20 cellular contexts compared by ENCODE assay signal in genomic region chr17:66351053-66351452, GRCh38. TPM values are rescaled to one million over a fixed set of nuclear protein-coding genes. Genes with fewer than 3 reads are reported as not detected.
DNase-seq lines count a peak whose midpoint lies in the region; ATAC-seq, FAIRE-seq and TF ChIP-seq lines count a peak whose summit lies in the region.
"Had no signal": no experiment of that assay in that cellular context is flagged by ENCODE, and none has a peak within 500 bp of the region (broad histone marks: within the 10 kb centered on the region; RNA-seq: fewer than 3 reads in every experiment).

No MANE protein-coding gene starts in this region.

- H3K9me3 ChIP-seq in heart right ventricle = no peaks in the 10 kb centered on the region

- H3K36me3 ChIP-seq in heart right ventricle = no peaks in the 10 kb centered on the region

- H3K27me3 Mint-ChIP-seq in Calu3 (ENCODE audit: unreplicated experiment) (no peaks in the 10 kb centered on the region), neural crest cell (ENCODE audit: low read depth) (no peaks in the 10 kb centered on the region)
- H3K27me3 Mint-ChIP-seq: progenitor cell of endocrine pancreas had no signal

- no peaks in the 10 kb centered on the region for H3K27me3 ChIP-seq in heart right ventricle

- H3K4me3 ChIP-seq in heart right ventricle = no peak overlapping the region

- intact Hi-C loops in Calu3 (cut with micrococcal nuclease; ENCODE audit: unreplicated experiment) = loop anchor here (2.0 to 5.0 kb wide), 3 partner anchors 24 to 46 kb away; no protein-coding TSS in a partner anchor
- intact Hi-C loops in heart right ventricle (cut with DNase I) = no loop called here

- no peak for FAIRE-seq in RCC 7860 (lab: Jason Lieb, UNC)
- FAIRE-seq: bronchial epithelial cell, endothelial cell of umbilical vein, GM18507 had no signal

- CTCF ChIA-PET in Calu3 (lab: Charles Lee) = interaction anchor here (0.9 to 1.1 kb wide), 3 partner anchors 10 to 25 kb away, joined by 3 to 5 read pairs (median 4); no protein-coding TSS in a partner anchor

- peak in 2 of 8 donors; percentile 23 to 66 for ATAC-seq in heart right ventricle
- no peak for ATAC-seq in GM18502 (IDR thresholded peaks at IDR 0.05; ENCODE audit: poor library complexity, unreplicated experiment)

- 75 to 90% methylated on average over 5 of the region's 5 CpGs for WGBS in heart right ventricle, 2 donors

- peaks cover 4 to 27% (median 16%) of the 10 kb centered on the region in 9 donors for H3K4me1 ChIP-seq in heart right ventricle

- H3K9me3 Mint-ChIP-seq in Calu3 (ENCODE audit: low read depth, unreplicated experiment) (no peaks in the 10 kb centered on the region), neural crest cell (no peaks in the 10 kb centered on the region)
- H3K9me3 Mint-ChIP-seq: T-helper 1 cell treated with Interleukin-12 subunit alpha and Interleukin-12 subunit beta and Interleukin-4 antibody, amounts not matched to agents 30 μg/mL and 1 μg/mL, for 36 hours had no signal

- no peak overlapping the region for H3K27ac ChIP-seq in heart right ventricle

- H3K36me3 Mint-ChIP-seq in Calu3 (ENCODE audit: insufficient read depth, unreplicated experiment) (peaks cover 30% of the 10 kb centered on the region), neural crest cell (ENCODE audit: low read depth) (no peaks in the 10 kb centered on the region)

- H3K27ac Mint-ChIP-seq in Calu3 (ENCODE audit: unreplicated experiment) (peak overlapping the region; percentile 87), neural crest cell (ENCODE audit: unreplicated experiment) (peak overlapping the region; percentile 46)
- H3K27ac Mint-ChIP-seq: progenitor cell of endocrine pancreas; T-helper 1 cell treated with Interleukin-12 subunit alpha and Interleukin-12 subunit beta and Interleukin-4 antibody, amounts not matched to agents 30 μg/mL and 1 μg/mL, for 36 hours had no signal

- DNase-seq in Calu3 = peak; percentile 80
- peak; percentile 53 for DNase-seq in RCC 7860 (ENCODE audit: low spot score)
- DNase-seq in heart right ventricle = peak; percentile 13 to 33
- DNase-seq in neural crest cell (ENCODE audit: low read depth, low spot score) = no peak
- DNase-seq in superior temporal gyrus (ENCODE audit: extremely low spot score) = no peak
- DNase-seq in T-helper 1 cell = no peak
- no peak for DNase-seq in inferior parietal cortex (ENCODE audit: extremely low spot score)
- DNase-seq: activated CD4-positive, alpha-beta T cell treated with anti-CD3 and anti-CD28 coated beads, Interleukin-2, amount 50 U/mL, for 4 hours; activated gamma-delta T cell treated with Interleukin-2 at 50 U/mL for 16 hours; GF-D8; mesendoderm; MM.1S; stimulated activated CD4-positive, alpha-beta T cell treated with anti-CD3 and anti-CD28 coated beads, Interleukin-2, amount 100 ng/mL, for 48 hours; stimulated activated naive CD4-positive, alpha-beta T cell had no signal

- no TSS peak for BruUV-seq in Calu3 (replicated peaks; lab: Mats Ljungman, UMichigan)

- TF ChIP-seq CTCF in Calu3 (IDR thresholded peaks at IDR 0.05; ENCODE audit: unreplicated experiment) = no peak
- TF ChIP-seq CTCF in heart right ventricle (IDR thresholded peaks at IDR 0.05) = no peak
- no peak for TF ChIP-seq CTCF in neural crest cell (conservative IDR thresholded peaks at IDR 0.05)

- peaks cover 81% of the 10 kb centered on the region for H3K4me1 Mint-ChIP-seq in Calu3 (ENCODE audit: low read depth, unreplicated experiment)
- peaks cover 14% of the 10 kb centered on the region for H3K4me1 Mint-ChIP-seq in neural crest cell

- peak overlapping the region; percentile 49 for H3K4me3 Mint-ChIP-seq in Calu3 (ENCODE audit: low read depth, unreplicated experiment)
- no peak overlapping the region for H3K4me3 Mint-ChIP-seq in neural crest cell
- H3K4me3 Mint-ChIP-seq: T-helper 1 cell treated with Interleukin-12 subunit alpha and Interleukin-12 subunit beta and Interleukin-4 antibody, amounts not matched to agents 30 μg/mL and 1 μg/mL, for 36 hours had no signal

RNA-seq across cellular contexts. Expression of gene PRKCA, which starts 48.6 kb away (rescaled TPM):
- total RNA-seq in Calu3 (2022) (126 TPM in 2 replicates), heart right ventricle (10 to 100 TPM in 7 of 10 donors, 1 to 10 TPM in 3; 4.5 to 27.6 (median 13.7) TPM), neural crest cell (21.2 and 22.7 TPM in 2 replicates)
- 1 to 10 TPM; 1.6 to 2.5 TPM for polyA plus RNA-seq in heart right ventricle

Comparison
In these comparisons a context has a peak if more than half of its experiments do, and no peak if none do; other contexts are left out.
1. DNase-seq: peak in Calu3 (single experiment), RCC 7860 (single experiment) and heart right ventricle (2 of 2); none in neural crest cell (single experiment), superior temporal gyrus (single experiment), T-helper 1 cell (0 of 5) and inferior parietal cortex (single experiment).